31 cellular contexts compared by ENCODE assay signal in genomic region chr5:74670377-74671038, GRCh38.
"Had no signal": no experiment of that assay in that cellular context is flagged by ENCODE, and none has a peak within 500 bp of the region (broad histone marks: within the 10 kb centered on the region; RNA-seq: fewer than 3 reads in every experiment).

No MANE protein-coding gene starts in this region.

- H3K27ac ChIP-seq: ovary, parathyroid adenoma, psoas muscle, skin epidermis, spleen, stomach, thoracic aorta, thyroid gland, tibial nerve, upper lobe of right lung, uterus had no signal

- H3K27me3 ChIP-seq: ovary, stomach, thyroid gland, tibial nerve, upper lobe of right lung, uterus had no signal

- H3K4me3 ChIP-seq: ovary, psoas muscle, skin epidermis, smooth muscle cell, spleen, stomach, thoracic aorta, thyroid gland, tibial nerve, upper lobe of right lung, uterus had no signal

- H3K9ac ChIP-seq: parathyroid adenoma had no signal

- DNase-seq: naive B cell; naive thymus-derived CD8-positive, alpha-beta T cell; nephron progenitor cell; occipital lobe; ovary; posterior cingulate gyrus; psoas muscle; spleen; stimulated activated CD4-positive, alpha-beta T cell treated with anti-CD3 and anti-CD28 coated beads, Interleukin-12 subunit alpha, Interleukin-12 subunit beta, amount 100 ng/mL, for 4 hours; stimulated activated CD4-positive, alpha-beta T cell treated with anti-CD3 and anti-CD28 coated beads, Interleukin-1b, Interleukin-23, amount 100 ng/mL, for 48 hours; stimulated activated CD4-positive, alpha-beta T cell treated with anti-CD3 and anti-CD28 coated beads, Interleukin-4, amount 100 ng/mL, for 1 hour; stimulated activated CD4-positive, alpha-beta T cell treated with anti-CD3 and anti-CD28 coated beads, Interleukin-4, amount 100 ng/mL, for 4 hours; stimulated activated CD8-positive, alpha-beta memory T cell treated with anti-CD3 and anti-CD28 coated beads, Interleukin-4, amount 100 ng/mL, for 48 hours; stimulated activated naive CD4-positive, alpha-beta T cell treated with Interleukin-2 at 50 U/mL for 16 hours; stomach; thyroid gland; upper lobe of right lung; uterus had no signal

- H3K4me1 Mint-ChIP-seq: naive B cell; naive thymus-derived CD8-positive, alpha-beta T cell; stimulated activated memory B cell treated with anti-CD40 and anti-IgM and Interleukin-4, amounts not matched to agents 10 μg/mL and 1 μg/mL and 100 μg/mL, for 72 hours had no signal

- H3K27ac Mint-ChIP-seq: naive B cell; naive thymus-derived CD8-positive, alpha-beta T cell; natural killer cell treated with Interleukin-12 subunit alpha and Interleukin-12 subunit beta and Interleukin-15 and Interleukin-18, amount 100 ng/mL, for 72 hours; nephron progenitor cell; progenitor cell of endocrine pancreas; stimulated activated memory B cell treated with anti-CD40 and anti-IgM and Interleukin-4, amounts not matched to agents 10 μg/mL and 1 μg/mL and 100 μg/mL, for 72 hours; stimulated activated naive CD8-positive, alpha-beta T cell treated with anti-CD3 and anti-CD28 coated beads, Interleukin-15, Interleukin-2, amounts not matched to agents 100 ng/mL and 50 ng/mL, for 24 hours; type B pancreatic cell had no signal

- ATAC-seq: naive thymus-derived CD8-positive, alpha-beta T cell; natural killer cell treated with Interleukin-12 subunit alpha and Interleukin-12 subunit beta and Interleukin-15 and Interleukin-18, amount 100 ng/mL, for 72 hours; psoas muscle; right cardiac atrium; sciatic nerve; stimulated activated memory B cell treated with anti-CD40 and anti-IgM and Interleukin-4, amounts not matched to agents 10 μg/mL and 1 μg/mL and 100 μg/mL, for 72 hours; upper lobe of right lung had no signal

- H3K4me1 ChIP-seq: psoas muscle, spleen, upper lobe of right lung, uterus had no signal

- H3K4me3 Mint-ChIP-seq: naive B cell; naive thymus-derived CD8-positive, alpha-beta T cell; natural killer cell treated with Interleukin-12 subunit alpha and Interleukin-12 subunit beta and Interleukin-15 and Interleukin-18, amount 100 ng/mL, for 72 hours; nephron progenitor cell; neural crest cell; stimulated activated memory B cell treated with anti-CD40 and anti-IgM and Interleukin-4, amounts not matched to agents 10 μg/mL and 1 μg/mL and 100 μg/mL, for 72 hours; stimulated activated naive CD8-positive, alpha-beta T cell treated with anti-CD3 and anti-CD28 coated beads, Interleukin-15, Interleukin-2, amounts not matched to agents 100 ng/mL and 50 ng/mL, for 24 hours had no signal

- H3K9me3 Mint-ChIP-seq: natural killer cell treated with Interleukin-12 subunit alpha and Interleukin-12 subunit beta and Interleukin-15 and Interleukin-18, amount 100 ng/mL, for 72 hours; nephron progenitor cell; neural crest cell; stimulated activated naive CD8-positive, alpha-beta T cell treated with anti-CD3 and anti-CD28 coated beads, Interleukin-15, Interleukin-2, amounts not matched to agents 100 ng/mL and 50 ng/mL, for 24 hours; type B pancreatic cell had no signal

- H3K27me3 Mint-ChIP-seq: type B pancreatic cell had no signal

- H3K36me3 Mint-ChIP-seq: naive thymus-derived CD8-positive, alpha-beta T cell; natural killer cell treated with Interleukin-12 subunit alpha and Interleukin-12 subunit beta and Interleukin-15 and Interleukin-18, amount 100 ng/mL, for 72 hours; type B pancreatic cell had no signal

- H2AFZ ChIP-seq: parathyroid adenoma had no signal

- H3K4me2 ChIP-seq: smooth muscle cell had no signal

- H3K9me3 ChIP-seq: ovary, psoas muscle, stomach, thoracic aorta, thyroid gland, tibial nerve, upper lobe of right lung, uterus had no signal

- H3K36me3 ChIP-seq: ovary, spleen, stomach, thoracic aorta, thyroid gland, tibial nerve, upper lobe of right lung, uterus had no signal
